ENCODE assay signal across 9 cellular contexts in the genomic region with DNA sequence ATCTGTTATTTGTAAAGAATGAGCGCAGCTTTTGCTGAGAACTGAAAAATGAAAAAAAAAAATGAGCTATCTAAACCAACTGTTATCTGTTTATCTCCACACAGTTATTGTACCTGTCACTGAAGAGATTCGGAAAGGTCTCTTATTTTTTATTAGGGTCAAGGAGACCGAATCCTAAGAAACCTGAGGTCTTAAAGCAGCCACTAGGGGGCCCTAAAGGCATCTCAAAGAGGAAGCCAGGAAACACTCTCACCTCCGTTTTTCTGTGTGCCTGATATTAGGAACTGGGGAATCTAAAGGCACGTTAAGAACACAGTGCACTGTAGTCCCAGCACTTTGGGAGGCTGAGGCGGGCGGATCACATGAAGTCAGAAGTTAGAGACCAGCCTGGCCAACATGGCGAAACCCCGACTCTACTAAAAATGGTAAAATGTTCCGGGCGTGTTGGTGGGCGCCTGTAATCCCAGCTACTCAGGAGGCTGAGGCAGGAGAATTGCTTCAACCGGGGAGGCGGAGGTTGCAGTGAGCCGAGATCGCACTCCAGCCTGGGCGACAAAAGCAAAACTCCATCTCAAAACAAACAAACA. TPM values are rescaled to one million over a fixed set of nuclear protein-coding genes. Genes with fewer than 3 reads are reported as not detected.
DNase-seq lines count a peak whose midpoint lies in the region; ATAC-seq, FAIRE-seq and TF ChIP-seq lines count a peak whose summit lies in the region.
"Had no signal": no experiment of that assay in that cellular context is flagged by ENCODE, and none has a peak within 500 bp of the region (broad histone marks: within the 10 kb centered on the region; RNA-seq: fewer than 3 reads in every experiment).

No MANE protein-coding gene starts in this region.

- H3K4me1 ChIP-seq in ascending aorta = peaks cover 5 to 11% of the 10 kb centered on the region in 2 donors

- intact Hi-C loops in ascending aorta (cut with DNase I) (loop anchor here (5.0 to 10.0 kb wide), 3 partner anchors 121 to 1449 kb away; partner anchors contain the start of gene FBXO7), sciatic nerve (cut with DNase I) (loop anchor here (10.0 kb wide), 1 partner anchor 181 kb away; no protein-coding TSS in a partner anchor)

- ATAC-seq in sciatic nerve (no peak), GM19397 (IDR thresholded peaks at IDR 0.05; ENCODE audit: unreplicated experiment) (no peak)

- FAIRE-seq in GM19239 (lab: Jason Lieb, UNC) = peak; percentile 23

- H3K27ac ChIP-seq in ascending aorta = no peak overlapping the region
- H3K27ac ChIP-seq: SK-N-MC had no signal

- no peaks in the 10 kb centered on the region for H3K36me3 ChIP-seq in ascending aorta

- H3K9me3 ChIP-seq in ascending aorta = no peaks in the 10 kb centered on the region

- H3K4me3 ChIP-seq in ascending aorta = peak overlapping the region in 1 of 2 donors; percentile 94
- H3K4me3 ChIP-seq: SK-N-MC had no signal

- peak in 9 of 14 donors; percentile 2 to 27 (median 10) for DNase-seq in C1 segment of cervical spinal cord (lab: John Stamatoyannopoulos, UW)
- peak; percentile 29 for DNase-seq in GM19239 (ENCODE audit: insufficient read length, low spot score)
- peak; percentile 54 for DNase-seq in NCI-H2171 treated with DMSO at 0.1 percent for 48 hours (lab: John Stamatoyannopoulos, UW)
- DNase-seq in ascending aorta (ENCODE audit: low spot score in 2 of 2) = peak in 1 of 2 donors; percentile 80
- peak; percentile 31 to 86 for DNase-seq in hippocampal formation (lab: John Stamatoyannopoulos, UW)
- peak; percentile 73 for DNase-seq in sciatic nerve (ENCODE audit: low spot score)
- no peak for DNase-seq in activated CD8-positive, alpha-beta memory T cell treated with anti-CD3 and anti-CD28 coated beads, Interleukin-2, amount 50 U/mL, for 4 hours

- peak; percentile 42 to 78 (median 76) for TF ChIP-seq CTCF in ascending aorta (IDR thresholded peaks at IDR 0.05)

- no peaks in the 10 kb centered on the region for H3K27me3 ChIP-seq in ascending aorta

RNA-seq across cellular contexts. Expression of gene LARGE1, which starts 3.5 kb away (rescaled TPM):
- 40.6 TPM for total RNA-seq in ascending aorta
- 39.4 TPM for total RNA-seq in sciatic nerve
